ENCODE assay signal across 14 cellular contexts in the genomic region with DNA sequence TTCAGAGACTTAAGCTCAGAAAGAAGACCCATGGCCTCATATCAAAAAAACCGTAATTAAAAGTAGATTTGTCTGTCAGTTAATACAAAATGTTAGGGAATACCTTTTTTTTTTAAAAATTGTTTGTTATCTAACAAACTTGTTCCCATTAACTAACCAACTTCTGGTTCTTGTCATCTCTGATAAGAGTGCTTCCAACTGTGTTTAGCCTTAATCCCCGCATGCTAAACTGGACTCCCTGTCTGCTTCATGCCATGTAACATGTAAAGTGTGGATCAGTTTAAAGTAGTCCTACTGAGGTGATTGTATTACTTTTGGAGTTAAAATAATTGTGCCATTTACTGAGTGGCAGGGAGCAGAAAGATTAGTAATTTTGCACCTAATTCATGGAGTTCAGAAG. TPM values are rescaled to one million over a fixed set of nuclear protein-coding genes. Genes with fewer than 3 reads are reported as not detected.
DNase-seq lines count a peak whose midpoint lies in the region; ATAC-seq and TF ChIP-seq lines count a peak whose summit lies in the region.
"Had no signal": no experiment of that assay in that cellular context is flagged by ENCODE, and none has a peak within 500 bp of the region (broad histone marks: within the 10 kb centered on the region; RNA-seq: fewer than 3 reads in every experiment).

No MANE protein-coding gene starts in this region.

- no peak overlapping the region for H3K4me3 ChIP-seq in BLaER1 treated with 17β-estradiol and CSF1 and Interleukin-3, amounts not matched to agents 10 nM and 100 nM
- H3K4me3 ChIP-seq in GM23338: peak overlapping the region; percentile 83
- H3K4me3 ChIP-seq in BE2C (ENCODE audit: low read depth, low read length): no peak overlapping the region
- H3K4me3 ChIP-seq: gastroesophageal sphincter, stomach had no signal

- peaks cover 0 to 26% (median 0%) of the 10 kb centered on the region in 11 experiments; a peak in 7 of 22 replicates for H3K36me3 ChIP-seq in BLaER1 treated with 17β-estradiol and CSF1 and Interleukin-3, amounts not matched to agents 10 nM and 100 nM
- no peaks in the 10 kb centered on the region; the same call in 1 of the 2 replicates for H3K36me3 ChIP-seq in GM23338 (ENCODE audit: insufficient read depth)
- no peaks in the 10 kb centered on the region for H3K36me3 ChIP-seq in BE2C
- H3K36me3 ChIP-seq: gastroesophageal sphincter, stomach had no signal

- peak overlapping the region in 6 of 11 experiments; percentile 4 to 75 (median 71); a peak in 10 of 22 replicates for H3K27ac ChIP-seq in BLaER1 treated with 17β-estradiol and CSF1 and Interleukin-3, amounts not matched to agents 10 nM and 100 nM
- H3K27ac ChIP-seq in GM23338 (ENCODE audit: low read depth): no peak overlapping the region

- no peaks in the 10 kb centered on the region for H3K9me2 ChIP-seq in GM23338 (ENCODE audit: insufficient read depth)

- TF ChIP-seq CTCF in GM23338 (conservative IDR thresholded peaks at IDR 0.05; ENCODE audit: low read depth in 2 of 2) (no peak), BE2C (IDR thresholded peaks at IDR 0.05; ENCODE audit: low read depth, low read length) (no peak)

- no peaks in the 10 kb centered on the region for H3K9me3 ChIP-seq in BLaER1 treated with 17β-estradiol and CSF1 and Interleukin-3, amounts not matched to agents 10 nM and 100 nM (replicated peaks in 1 of 11)
- H3K9me3 ChIP-seq in BE2C: no peaks in the 10 kb centered on the region
- H3K9me3 ChIP-seq: gastroesophageal sphincter, stomach had no signal

- H3K4me1 Mint-ChIP-seq in GM23338 (peaks cover 85% of the 10 kb centered on the region), immature natural killer cell (peaks cover 85 to 91% of the 10 kb centered on the region in 2 donors)
- peaks cover 74% of the 10 kb centered on the region for H3K4me1 Mint-ChIP-seq in activated CD4-positive, alpha-beta memory T cell treated with anti-CD3 and anti-CD28 coated beads for 36 hours (ENCODE audit: low read depth)

- H3F3A ChIP-seq in GM23338 (replicated peaks; ENCODE audit: low read depth): peaks cover 10% of the 10 kb centered on the region

- H4K20me1 ChIP-seq in BLaER1 treated with 17β-estradiol and CSF1 and Interleukin-3, amounts not matched to agents 10 nM and 100 nM: peaks cover 77 to 93% (median 92%) of the 10 kb centered on the region in 11 experiments
- peaks cover 89% of the 10 kb centered on the region for H4K20me1 ChIP-seq in GM23338 (replicated peaks; ENCODE audit: insufficient read depth)

- CTCF ChIA-PET in activated CD4-positive, alpha-beta memory T cell treated with anti-CD3 and anti-CD28 coated beads for 36 hours (lab: Charles Lee): interaction anchor here (0.8 to 1.1 kb wide), 2 partner anchors 44 to 169 kb away, joined by 3 read pairs; no protein-coding TSS in a partner anchor

- peak overlapping the region in 9 of 11 experiments; percentile 12 to 68 (median 41); a peak in 8 of 22 replicates for H3K9ac ChIP-seq in BLaER1 treated with 17β-estradiol and CSF1 and Interleukin-3, amounts not matched to agents 10 nM and 100 nM

- H3K79me2 ChIP-seq in GM23338 (replicated peaks; ENCODE audit: insufficient read depth): peaks cover 97% of the 10 kb centered on the region

- H3K36me3 Mint-ChIP-seq in GM23338 (ENCODE audit: low read depth) (peaks cover 75% of the 10 kb centered on the region), immature natural killer cell (no peaks in the 10 kb centered on the region)
- peaks cover 58% of the 10 kb centered on the region for H3K36me3 Mint-ChIP-seq in activated CD4-positive, alpha-beta memory T cell treated with anti-CD3 and anti-CD28 coated beads for 36 hours

- intact Hi-C loops in activated CD4-positive, alpha-beta memory T cell treated with anti-CD3 and anti-CD28 coated beads for 36 hours (cut with micrococcal nuclease): loop anchor here (2.0 to 5.0 kb wide), 5 partner anchors 75 to 800 kb away; no protein-coding TSS in a partner anchor

- DNase-seq in GM23338 (ENCODE audit: low spot score) (no peak), immature natural killer cell (no peak), BE2C (no peak), NOMO-1 treated with DMSO at 0.1 percent for 48 hours (lab: John Stamatoyannopoulos, UW; ENCODE audit: unreplicated experiment) (no peak)
- DNase-seq in activated CD4-positive, alpha-beta memory T cell treated with anti-CD3 and anti-CD28 coated beads for 36 hours: no peak
- DNase-seq: kidney; NCI-H2171 treated with DMSO at 0.1 percent for 48 hours; stimulated activated CD4-positive, alpha-beta T cell treated with anti-CD3 and anti-CD28 coated beads, Interleukin-4, amount 100 ng/mL, for 24 hours; stomach; SW 1271 had no signal

- H3K27ac Mint-ChIP-seq in GM23338 (no peak overlapping the region), immature natural killer cell (peak overlapping the region; percentile 85 to 100 (median 99))
- H3K27ac Mint-ChIP-seq in activated CD4-positive, alpha-beta memory T cell treated with anti-CD3 and anti-CD28 coated beads for 36 hours: peak overlapping the region; percentile 98

- H3K9me3 Mint-ChIP-seq in GM23338 (peaks cover 6% of the 10 kb centered on the region; the same call in 1 of the 3 replicates), immature natural killer cell (no peaks in the 10 kb centered on the region)
- H3K9me3 Mint-ChIP-seq in activated CD4-positive, alpha-beta memory T cell treated with anti-CD3 and anti-CD28 coated beads for 36 hours: no peaks in the 10 kb centered on the region

- no peak overlapping the region for H2AFZ ChIP-seq in GM23338

- peaks cover 82 to 85% (median 84%) of the 10 kb centered on the region in 10 experiments for H3K4me1 ChIP-seq in BLaER1 treated with 17β-estradiol and CSF1 and Interleukin-3, amounts not matched to agents 10 nM and 100 nM
- H3K4me1 ChIP-seq in GM23338 (ENCODE audit: insufficient read depth): peaks cover 84% of the 10 kb centered on the region
- H3K4me1 ChIP-seq in BE2C: peaks cover 29% of the 10 kb centered on the region

- no peak for ATAC-seq in GM23338
- no peak for ATAC-seq in HG03521 (IDR thresholded peaks at IDR 0.05; ENCODE audit: unreplicated experiment)
- ATAC-seq in GM19324 (IDR thresholded peaks at IDR 0.05; ENCODE audit: low FRiP score, unreplicated experiment): no peak
- ATAC-seq: gastroesophageal sphincter had no signal

- H3K4me2 ChIP-seq in BLaER1 treated with 17β-estradiol and CSF1 and Interleukin-3, amounts not matched to agents 10 nM and 100 nM: peak overlapping the region; percentile 31 to 93 (median 85); a peak in 21 of 22 replicates
- H3K4me2 ChIP-seq in GM23338: peak overlapping the region; percentile 90

- POLR2A ChIA-PET in activated CD4-positive, alpha-beta memory T cell treated with anti-CD3 and anti-CD28 coated beads for 36 hours (lab: Charles Lee): interaction anchor here (1.1 to 2.1 kb wide), 3 partner anchors 16 to 497 kb away, joined by 3 to 7 read pairs (median 3); no protein-coding TSS in a partner anchor

- H3K4me3 Mint-ChIP-seq in GM23338 (peak overlapping the region; percentile 53), immature natural killer cell (peak overlapping the region in 4 of 5 donors; percentile 44 to 77 (median 57))
- H3K4me3 Mint-ChIP-seq in activated CD4-positive, alpha-beta memory T cell treated with anti-CD3 and anti-CD28 coated beads for 36 hours: peak overlapping the region; percentile 96

- H3K27me3 Mint-ChIP-seq in GM23338 (ENCODE audit: insufficient read depth, low read depth, poor library complexity) (peaks cover 20% of the 10 kb centered on the region), immature natural killer cell (ENCODE audit: low read depth in 3 of 3) (peaks cover 13 to 18% (median 17%) of the 10 kb centered on the region in 3 donors)
- peaks cover 1% of the 10 kb centered on the region for H3K27me3 Mint-ChIP-seq in activated CD4-positive, alpha-beta memory T cell treated with anti-CD3 and anti-CD28 coated beads for 36 hours

- no peaks in the 10 kb centered on the region for H3K27me3 ChIP-seq in BLaER1 treated with 17β-estradiol and CSF1 and Interleukin-3, amounts not matched to agents 10 nM and 100 nM
- H3K27me3 ChIP-seq in GM23338 (ENCODE audit: insufficient read depth): no peaks in the 10 kb centered on the region
- no peaks in the 10 kb centered on the region for H3K27me3 ChIP-seq in BE2C
- H3K27me3 ChIP-seq: gastroesophageal sphincter, stomach had no signal

TF ChIP-seq in GM23338, 12 proteins besides CTCF, POLR2A, EP300 and RAD21 (continues in another document):
- no peak for TF ChIP-seq STAT1 (IDR thresholded peaks at IDR 0.05; ENCODE audit: unreplicated experiment)

RNA-seq across cellular contexts. Expression of a gene that starts 6.3 kb away (rescaled TPM):
- 177 and 196 TPM in 2 replicates for total RNA-seq in GM23338 (2014; rRNA removed; shearing (Covaris generic))
- 87.6 and 92.8 TPM in 2 replicates for polyA plus RNA-seq in GM23338 (2016; fragmentation: Nextera tagmentation; extraction: Ambion mirVana)
- total RNA-seq in activated CD4-positive, alpha-beta memory T cell treated with anti-CD3 and anti-CD28 coated beads for 36 hours: 10 to 100 TPM; 41.4 to 44.0 TPM
- polyA plus RNA-seq in immature natural killer cell: 10 to 100 TPM in 1 of 3 donors, 1 to 10 TPM in 2; 4.3 to 26.1 (median 7.8) TPM
- polyA plus RNA-seq in BE2C (2012; ENCODE audit: insufficient read depth, insufficient read length, low read depth): 32.0 TPM
